11 cellular contexts compared by ENCODE assay signal in the genomic region with DNA sequence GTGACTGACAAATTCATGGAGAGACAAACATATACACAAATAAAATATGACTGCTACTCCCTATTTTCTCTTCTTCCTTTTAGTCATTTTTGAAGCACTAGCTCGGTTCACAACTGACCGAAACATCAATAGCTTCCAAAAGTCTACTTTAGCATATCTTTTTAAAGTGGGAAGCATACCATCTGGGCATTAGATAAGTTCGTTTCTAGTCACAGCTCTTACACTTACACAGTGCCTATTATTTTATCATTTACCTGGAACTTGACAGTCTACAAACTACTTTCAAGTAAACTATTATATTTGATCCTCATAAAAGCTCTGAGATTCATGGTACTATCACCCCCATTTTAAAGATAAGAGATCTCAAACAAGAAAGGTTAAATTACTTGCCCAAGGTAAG.
"Had no signal": no experiment of that assay in that cellular context is flagged by ENCODE, and none has a peak within 500 bp of the region (broad histone marks: within the 10 kb centered on the region; RNA-seq: fewer than 3 reads in every experiment).

No MANE protein-coding gene starts in this region.

- DNase-seq: GM23248, GOT3, H7, H9, HCEC 1CT, HFFc6 had no signal

- H3K4me1 Mint-ChIP-seq: GM23338, H9 had no signal

- H3K9me3 Mint-ChIP-seq: GM23338, HFFc6 had no signal

- H3K36me3 ChIP-seq: HAP-1 had no signal

- H3K4me3 ChIP-seq: GM23248, GM23338, HAP-1 had no signal

- H3K27ac ChIP-seq: GM23248 had no signal

- FAIRE-seq: H1, H54 had no signal

- H3K4me3 Mint-ChIP-seq: GM23338, H9, HFFc6 had no signal

- H3K4me1 ChIP-seq: HAP-1 had no signal

- H3K27ac Mint-ChIP-seq: GM23338, H9, HFFc6 had no signal

- H3K9me3 ChIP-seq: HAP-1 had no signal

- ATAC-seq: GM23338, HCT116 had no signal
